In genomic region chr12:66055837-66056319, GRCh38 we compare ENCODE assay signal across 14 cellular contexts.
DNase-seq lines count a peak whose midpoint lies in the region; ATAC-seq and TF ChIP-seq lines count a peak whose summit lies in the region.
"Had no signal": no experiment of that assay in that cellular context is flagged by ENCODE, and none has a peak within 500 bp of the region (broad histone marks: within the 10 kb centered on the region; RNA-seq: fewer than 3 reads in every experiment).

No MANE protein-coding gene starts in this region.

- POLR2A ChIA-PET in CD4-positive, alpha-beta memory T cell (lab: Charles Lee; ENCODE audit: partially characterized antibody) = interaction anchor here (0.6 kb wide), 1 partner anchor 447 kb away, joined by 3 read pairs; no protein-coding TSS in a partner anchor

- H3K36me3 Mint-ChIP-seq in CD4-positive, alpha-beta memory T cell = no peaks in the 10 kb centered on the region
- no peaks in the 10 kb centered on the region for H3K36me3 Mint-ChIP-seq in natural killer cell

- CTCF ChIA-PET in CD4-positive, alpha-beta memory T cell (lab: Charles Lee; ENCODE audit: partially characterized antibody) = no interaction called here

- no peak overlapping the region for H3K27ac Mint-ChIP-seq in CD4-positive, alpha-beta memory T cell
- H3K27ac Mint-ChIP-seq in natural killer cell = no peak overlapping the region
- H3K27ac Mint-ChIP-seq: HFFc6 had no signal

- H3K9me3 ChIP-seq in CD4-positive, alpha-beta memory T cell (ENCODE audit: control insufficient read depth in 1 of 2, low read length in 2 of 2) = no peaks in the 10 kb centered on the region

- no peak overlapping the region for H3K27ac ChIP-seq in CD4-positive, alpha-beta memory T cell (ENCODE audit: low read depth, low read length)

- no peaks in the 10 kb centered on the region for H3K36me3 ChIP-seq in CD4-positive, alpha-beta memory T cell (ENCODE audit: insufficient read depth, low read length)

- peak; percentile 73 for ATAC-seq in GM19035 (IDR thresholded peaks at IDR 0.05; ENCODE audit: unreplicated experiment)
- peak; percentile 91 for ATAC-seq in HG02610 (IDR thresholded peaks at IDR 0.05; ENCODE audit: unreplicated experiment)
- ATAC-seq in HG03469 (IDR thresholded peaks at IDR 0.05; ENCODE audit: unreplicated experiment) = peak; percentile 86
- ATAC-seq in natural killer cell = no peak

- H3K4me1 Mint-ChIP-seq in CD4-positive, alpha-beta memory T cell = no peaks in the 10 kb centered on the region
- H3K4me1 Mint-ChIP-seq in natural killer cell = no peaks in the 10 kb centered on the region

- DNase-seq in myocyte (ENCODE audit: low read depth) (peak; percentile 49), natural killer cell (no peak), EL (no peak)
- DNase-seq in stimulated activated naive CD4-positive, alpha-beta T cell (lab: John Stamatoyannopoulos, UW) = no peak
- no peak for DNase-seq in CD4-positive, alpha-beta memory T cell
- DNase-seq: central memory CD4-positive, alpha-beta T cell; DMS53; glutamatergic neuron; HFFc6; NCI-H2029; stimulated activated CD4-positive, alpha-beta T cell treated with anti-CD3 and anti-CD28 coated beads, Interleukin-12 subunit alpha, Interleukin-12 subunit beta, amount 100 ng/mL, for 4 hours had no signal

- no peaks in the 10 kb centered on the region for H3K4me1 ChIP-seq in CD4-positive, alpha-beta memory T cell (ENCODE audit: insufficient read depth, low read length)

- no peak overlapping the region for H3K4me3 ChIP-seq in CD4-positive, alpha-beta memory T cell (ENCODE audit: low read length in 2 of 2)

- no peaks in the 10 kb centered on the region for H3K27me3 ChIP-seq in CD4-positive, alpha-beta memory T cell (ENCODE audit: insufficient read depth, low read length)

- no peaks in the 10 kb centered on the region for H3K9me3 Mint-ChIP-seq in CD4-positive, alpha-beta memory T cell
- no peaks in the 10 kb centered on the region for H3K9me3 Mint-ChIP-seq in natural killer cell
- H3K9me3 Mint-ChIP-seq: HFFc6 had no signal

- H3K4me3 Mint-ChIP-seq in CD4-positive, alpha-beta memory T cell = no peak overlapping the region
- no peak overlapping the region for H3K4me3 Mint-ChIP-seq in natural killer cell
- H3K4me3 Mint-ChIP-seq: HFFc6 had no signal

- H3K27me3 Mint-ChIP-seq in CD4-positive, alpha-beta memory T cell = peaks cover 8 to 9% of the 10 kb centered on the region in 2 donors
- H3K27me3 Mint-ChIP-seq in natural killer cell (ENCODE audit: low read depth in 2 of 2) = peaks cover 11 to 29% of the 10 kb centered on the region in 2 donors

- intact Hi-C loops in CD4-positive, alpha-beta memory T cell (cut with micrococcal nuclease) = no loop called here
- intact Hi-C loops in natural killer cell (cut with micrococcal nuclease) = no loop called here

- no peak for TF ChIP-seq CTCF in natural killer cell (IDR thresholded peaks at IDR 0.05)

Comparison
In these comparisons a context has a peak if more than half of its experiments do, and no peak if none do; other contexts are left out.
1. ATAC-seq: peak in GM19035 (single experiment), HG02610 (single experiment) and HG03469 (single experiment); none in natural killer cell (0 of 3).